ENCODE assay signal across 20 cellular contexts in genomic region chr6:90583179-90583578, GRCh38. TPM values are rescaled to one million over a fixed set of nuclear protein-coding genes. Genes with fewer than 3 reads are reported as not detected.
DNase-seq lines count a peak whose midpoint lies in the region; ATAC-seq and TF ChIP-seq lines count a peak whose summit lies in the region.
"Had no signal": no experiment of that assay in that cellular context is flagged by ENCODE, and none has a peak within 500 bp of the region (broad histone marks: within the 10 kb centered on the region; RNA-seq: fewer than 3 reads in every experiment).

No MANE protein-coding gene starts in this region.

- no peaks in the 10 kb centered on the region for H3F3A ChIP-seq in smooth muscle cell (ENCODE audit: low read depth)

- intact Hi-C loops in esophagus squamous epithelium (cut with DNase I), result no loop called here

- peak overlapping the region in 1 of 2 donors; percentile 55 for H3K4me3 Mint-ChIP-seq in activated T-cell treated with anti-CD3 and anti-CD28 coated beads, Interleukin-2, amount 50 U/mL, for 72 hours
- H3K4me3 Mint-ChIP-seq in chondrocyte (ENCODE audit: unreplicated experiment), result no peak overlapping the region

- H3K9me3 Mint-ChIP-seq in activated T-cell treated with anti-CD3 and anti-CD28 coated beads, Interleukin-2, amount 50 U/mL, for 72 hours, result no peaks in the 10 kb centered on the region
- H3K9me3 Mint-ChIP-seq in chondrocyte (ENCODE audit: low read depth), result no peaks in the 10 kb centered on the region
- H3K9me3 Mint-ChIP-seq: naive thymus-derived CD8-positive, alpha-beta T cell had no signal

- no peak for ATAC-seq in activated T-cell treated with anti-CD3 and anti-CD28 coated beads, Interleukin-2, amount 50 U/mL, for 72 hours (replicated peaks in 1 of 2)
- ATAC-seq: gastrocnemius medialis; naive thymus-derived CD8-positive, alpha-beta T cell had no signal

- peak overlapping the region; percentile 3 for H3K27ac ChIP-seq in smooth muscle cell (ENCODE audit: low read depth)
- no peak overlapping the region for H3K27ac ChIP-seq in esophagus squamous epithelium
- H3K27ac ChIP-seq: gastrocnemius medialis, prostate gland, vagina had no signal

- H4K20me1 ChIP-seq in smooth muscle cell (ENCODE audit: low read depth), result peaks cover 78% of the 10 kb centered on the region

- H2AFZ ChIP-seq in smooth muscle cell (ENCODE audit: low read depth), result no peak overlapping the region

- TF ChIP-seq CTCF in NB4 (IDR thresholded peaks at IDR 0.05; ENCODE audit: low read depth, low read length) (no peak), chondrocyte (IDR thresholded peaks at IDR 0.05) (no peak), smooth muscle cell (IDR thresholded peaks at IDR 0.05; ENCODE audit: borderline replicate concordance, insufficient read depth, poor library complexity, severe bottlenecking) (no peak), esophagus squamous epithelium (IDR thresholded peaks at IDR 0.05) (no peak)

- H3K79me2 ChIP-seq in smooth muscle cell (ENCODE audit: low read depth), result peaks cover 84% of the 10 kb centered on the region

- H3K36me3 ChIP-seq in smooth muscle cell (ENCODE audit: low read depth), result no peaks in the 10 kb centered on the region
- peaks cover 0 to 3% (median 0%) of the 10 kb centered on the region in 3 donors for H3K36me3 ChIP-seq in esophagus squamous epithelium
- H3K36me3 ChIP-seq: gastrocnemius medialis, prostate gland, vagina had no signal

- TF ChIP-seq POLR2A in NB4 (IDR thresholded peaks at IDR 0.05; ENCODE audit: extremely low read depth, insufficient read length) (no peak), esophagus squamous epithelium (IDR thresholded peaks at IDR 0.05) (no peak)

- WGBS in smooth muscle cell (ENCODE audit: low lambda C conversion rate), result 98% methylated on average over 2 of the region's 2 CpGs
- 88 to 93% methylated on average over 2 of the region's 2 CpGs for WGBS in esophagus squamous epithelium, 2 donors

- peaks cover 2 to 6% of the 10 kb centered on the region in 2 donors for H3K36me3 Mint-ChIP-seq in activated T-cell treated with anti-CD3 and anti-CD28 coated beads, Interleukin-2, amount 50 U/mL, for 72 hours (ENCODE audit: insufficient read depth in 2 of 2)
- no peaks in the 10 kb centered on the region for H3K36me3 Mint-ChIP-seq in chondrocyte (ENCODE audit: low read depth)

- H3K9ac ChIP-seq in smooth muscle cell (ENCODE audit: low read depth), result no peak overlapping the region

- H3K9me3 ChIP-seq in smooth muscle cell (replicated peaks; ENCODE audit: low read depth) (no peaks in the 10 kb centered on the region), esophagus squamous epithelium (no peaks in the 10 kb centered on the region)
- H3K9me3 ChIP-seq: gastrocnemius medialis, prostate gland, vagina had no signal

- peak overlapping the region; percentile 0 for H3K4me3 ChIP-seq in NB4 (ENCODE audit: low read depth, low read length)
- H3K4me3 ChIP-seq in smooth muscle cell, result no peak overlapping the region
- H3K4me3 ChIP-seq in esophagus squamous epithelium, result no peak overlapping the region
- H3K4me3 ChIP-seq: gastrocnemius medialis, prostate gland, vagina had no signal

- no peaks in the 10 kb centered on the region for H3K27me3 Mint-ChIP-seq in activated T-cell treated with anti-CD3 and anti-CD28 coated beads, Interleukin-2, amount 50 U/mL, for 72 hours (ENCODE audit: low read depth)
- H3K27me3 Mint-ChIP-seq in chondrocyte (ENCODE audit: low read depth), result no peaks in the 10 kb centered on the region

- H3K4me2 ChIP-seq in smooth muscle cell, result peak overlapping the region; percentile 98

- DNase-seq in activated T-cell treated with anti-CD3 and anti-CD28 coated beads, Interleukin-2, amount 50 U/mL, for 72 hours, result no peak
- no peak for DNase-seq in activated T-cell treated with anti-CD3 and anti-CD28 coated beads for 4 hours
- no peak for DNase-seq in NB4 (ENCODE audit: low read depth)
- no peak for DNase-seq in chondrocyte (ENCODE audit: low spot score)
- DNase-seq in smooth muscle cell (lab: John Stamatoyannopoulos, UW; ENCODE audit: unreplicated experiment), result no peak
- no peak for DNase-seq in NCI-H1930 (lab: John Stamatoyannopoulos, UW)
- no peak for DNase-seq in esophagus squamous epithelium (lab: John Stamatoyannopoulos, UW)
- DNase-seq in stimulated activated CD4-positive, alpha-beta T cell treated with anti-CD3 and anti-CD28 coated beads, Interleukin-2, amount 100 ng/mL, for 48 hours, result no peak
- DNase-seq: activated CD4-positive, alpha-beta T cell treated with anti-CD3 and anti-CD28 coated beads for 1 hour; activated CD8-positive, alpha-beta memory T cell treated with anti-CD3 and anti-CD28 coated beads, Interleukin-2, amount 50 U/mL, for 48 hours; dermis blood vessel endothelial cell; gastrocnemius medialis; naive thymus-derived CD8-positive, alpha-beta T cell; NCI-H510A treated with DMSO at 0.1 percent for 48 hours; RPMI8226; small intestine; stimulated activated CD4-positive, alpha-beta T cell treated with anti-CD3 and anti-CD28 coated beads, Interleukin-4, amount 100 ng/mL, for 24 hours; substantia nigra had no signal

- H3K27ac Mint-ChIP-seq in activated T-cell treated with anti-CD3 and anti-CD28 coated beads, Interleukin-2, amount 50 U/mL, for 72 hours, result peak overlapping the region; percentile 61
- H3K27ac Mint-ChIP-seq in chondrocyte (ENCODE audit: unreplicated experiment), result peak overlapping the region; percentile 64

- H3K27me3 ChIP-seq in smooth muscle cell (ENCODE audit: low read depth) (no peaks in the 10 kb centered on the region), esophagus squamous epithelium (no peaks in the 10 kb centered on the region)
- H3K27me3 ChIP-seq: gastrocnemius medialis, vagina had no signal

- peaks cover 54% of the 10 kb centered on the region for H3K4me1 Mint-ChIP-seq in activated T-cell treated with anti-CD3 and anti-CD28 coated beads, Interleukin-2, amount 50 U/mL, for 72 hours (ENCODE audit: low read depth)
- peaks cover 54% of the 10 kb centered on the region for H3K4me1 Mint-ChIP-seq in chondrocyte (ENCODE audit: low read depth)

- H3K4me1 ChIP-seq in smooth muscle cell (ENCODE audit: low read depth) (peaks cover 24% of the 10 kb centered on the region), esophagus squamous epithelium (peaks cover 4 to 60% (median 15%) of the 10 kb centered on the region in 3 donors)
- H3K4me1 ChIP-seq: prostate gland had no signal

RNA-seq across cellular contexts. Expression of gene MAP3K7, which starts 3.7 kb away (rescaled TPM):
- total RNA-seq in activated T-cell treated with anti-CD3 and anti-CD28 coated beads, Interleukin-2, amount 50 U/mL, for 72 hours, result 10 to 100 TPM; 25.3 to 26.3 TPM
- total RNA-seq in chondrocyte, result 25.2 to 31.1 TPM (median 26.0 TPM) in 3 replicates
- total RNA-seq in smooth muscle cell, result 40.4 and 48.3 TPM in 2 replicates
- 20.3 and 22.0 TPM in 2 replicates for polyA plus RNA-seq in smooth muscle cell
- total RNA-seq in esophagus squamous epithelium, result 10 to 100 TPM; 10.0 to 24.0 (median 17.2) TPM
